In the genomic region with DNA sequence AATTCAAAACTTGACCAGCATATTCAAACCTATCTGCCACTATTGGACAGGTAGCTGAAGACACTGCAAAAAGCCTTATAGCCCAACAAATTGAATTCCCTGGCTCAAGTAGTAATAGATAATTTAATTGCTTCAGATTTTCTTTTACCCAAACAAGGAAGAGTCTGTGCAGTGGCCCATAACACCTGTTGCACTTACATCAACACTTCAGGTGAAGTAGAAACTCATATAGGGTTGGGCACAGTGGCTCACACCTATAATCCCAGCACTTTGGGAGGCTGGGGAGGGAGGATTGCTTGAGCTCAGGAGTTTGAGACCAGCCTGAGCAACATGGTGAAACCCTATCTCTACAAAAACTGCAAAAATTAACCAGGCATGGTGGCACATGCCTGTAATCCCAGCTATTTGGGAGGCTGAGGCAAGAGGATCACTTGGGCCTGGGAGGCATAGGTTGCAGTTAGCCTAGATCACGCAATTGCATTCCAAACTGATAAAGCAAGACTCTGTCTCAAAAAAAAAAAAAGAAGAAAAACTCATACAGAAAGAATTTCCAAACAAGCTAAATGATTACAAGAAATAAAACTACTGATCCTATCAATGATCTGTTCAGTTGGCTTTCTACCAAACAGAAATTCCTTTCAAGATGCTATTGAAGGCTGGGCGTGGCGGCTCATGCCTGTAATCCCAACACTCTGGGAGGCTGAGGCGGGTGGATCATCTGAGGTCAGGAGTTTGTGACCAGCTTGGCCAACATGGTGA, we compare ENCODE assay signal across 17 cellular contexts. TPM values are rescaled to one million over a fixed set of nuclear protein-coding genes. Genes with fewer than 3 reads are reported as not detected.
DNase-seq lines count a peak whose midpoint lies in the region; ATAC-seq and TF ChIP-seq lines count a peak whose summit lies in the region.
"Had no signal": no experiment of that assay in that cellular context is flagged by ENCODE, and none has a peak within 500 bp of the region (broad histone marks: within the 10 kb centered on the region; RNA-seq: fewer than 3 reads in every experiment).

No MANE protein-coding gene starts in this region.

- CTCF ChIA-PET in HEK293 (lab: Yijun Ruan, JAX) = interaction anchor here (0.6 to 2.9 kb wide), 27 partner anchors 8 to 1738 kb away, joined by 3 to 35 read pairs (median 5); no protein-coding TSS in a partner anchor

- POLR2A ChIA-PET in HEK293 (lab: Yijun Ruan, JAX) = interaction anchor here (1.2 to 1.3 kb wide), 2 partner anchors 33 to 120 kb away, joined by 3 to 10 read pairs; a partner anchor contains a TSS

- no peaks in the 10 kb centered on the region for H3K36me3 ChIP-seq in HEK293 (ENCODE audit: control insufficient read depth in 2 of 2, insufficient read depth in 1 of 2, low read length in 2 of 2)
- H3K36me3 ChIP-seq in adipocyte (ENCODE audit: control insufficient read depth, insufficient read depth, low read length, severe bottlenecking) = no peaks in the 10 kb centered on the region
- H3K36me3 ChIP-seq: left lung, suprapubic skin had no signal

- H3K9ac ChIP-seq in adipocyte (ENCODE audit: low read length) = peak overlapping the region; percentile 10

- no peak for ATAC-seq in HG02981 (IDR thresholded peaks at IDR 0.05; ENCODE audit: unreplicated experiment)

- no peak overlapping the region for H3K27ac ChIP-seq in HEK293 (ENCODE audit: extremely low read depth, low read depth, low read length)
- H3K27ac ChIP-seq: suprapubic skin had no signal

- H3K4me3 ChIP-seq in HEK293 (ENCODE audit: low read depth, low read length) = no peak overlapping the region
- no peak overlapping the region for H3K4me3 ChIP-seq in adipocyte (ENCODE audit: low read length)
- no peak overlapping the region for H3K4me3 ChIP-seq in fibroblast of villous mesenchyme (ENCODE audit: low read depth, low read length)
- H3K4me3 ChIP-seq: left lung, smooth muscle cell, suprapubic skin had no signal

- TF ChIP-seq CTCF in HEK293 (tag by site-specific recombination; IDR thresholded peaks at IDR 0.05) = no peak
- TF ChIP-seq CTCF in fibroblast of villous mesenchyme (IDR thresholded peaks at IDR 0.05; ENCODE audit: insufficient read depth, low read depth, low read length) = no peak

- DNase-seq in adipocyte (ENCODE audit: low read depth) (peak; percentile 82), fibroblast of villous mesenchyme (ENCODE audit: low read depth) (peak; percentile 86), stromal cell of bone marrow (ENCODE audit: low read depth) (peak; percentile 16), D341Med (ENCODE audit: low spot score) (no peak), occipital lobe (lab: John Stamatoyannopoulos, UW) (no peak)
- DNase-seq: activated CD8-positive, alpha-beta memory T cell treated with anti-CD3 and anti-CD28 coated beads, Interleukin-2, amount 10 ng/mL, durations not matched to agents 7 days and 5 days; Karpas-422; left lung; NCI-H1930; NCI-H774 had no signal

- H3K9me3 ChIP-seq in HEK293 (ENCODE audit: control insufficient read depth, insufficient read depth, low read depth, low read length) (no peaks in the 10 kb centered on the region), adipocyte (ENCODE audit: control insufficient read depth, low read length) (no peaks in the 10 kb centered on the region)
- H3K9me3 ChIP-seq: left lung, suprapubic skin had no signal

- no peaks in the 10 kb centered on the region for H3K27me3 ChIP-seq in adipocyte (replicated peaks; ENCODE audit: control insufficient read depth, insufficient read depth, low read length)
- H3K27me3 ChIP-seq: left lung, suprapubic skin had no signal

- no peaks in the 10 kb centered on the region for H3K4me1 ChIP-seq in HEK293 (ENCODE audit: control insufficient read depth, insufficient read depth, low read length)
- H3K4me1 ChIP-seq in adipocyte (ENCODE audit: control insufficient read depth, insufficient read depth, low read length) = peaks cover 28% of the 10 kb centered on the region

TF ChIP-seq in HEK293, 187 proteins besides CTCF, POLR2A, EP300 and RAD21:
- TF ChIP-seq ZNF239 (tag by site-specific recombination; IDR thresholded peaks at IDR 0.05) (no peak), ZFP37 (tag by site-specific recombination; IDR thresholded peaks at IDR 0.05) (no peak), SCRT2 (tag by site-specific recombination; IDR thresholded peaks at IDR 0.05) (peak; percentile 83), ZNF658 (tag by site-specific recombination; IDR thresholded peaks at IDR 0.05) (no peak), SCRT1 (tag by site-specific recombination; IDR thresholded peaks at IDR 0.05; ENCODE audit: borderline replicate concordance) (0 out of 2 replicates have a peak, but pooled peaks have one; percentile 30), ZNF777 (tag by site-specific recombination; IDR thresholded peaks at IDR 0.05; ENCODE audit: borderline replicate concordance) (no peak)

RNA-seq across cellular contexts. Expression of a gene that starts 9.5 kb away (rescaled TPM):
- total RNA-seq in fibroblast of villous mesenchyme = 0.64 and 2.6 TPM in 2 replicates
- not detected for total RNA-seq in occipital lobe
- total RNA-seq: activated CD8-positive, alpha-beta memory T cell treated with anti-CD3 and anti-CD28 coated beads, Interleukin-2, amount 10 ng/mL, durations not matched to agents 7 days and 5 days; activated naive CD4-positive, alpha-beta T cell treated with anti-CD3 and anti-CD28 coated beads, Interleukin-2, amount 50 U/mL, for 72 hours; glomerular endothelial cell; SK-MEL-5; smooth muscle cell; suprapubic skin had no signal

RNA-seq across cellular contexts. Expression of a gene that starts 32.5 kb away (rescaled TPM):
- total RNA-seq in fibroblast of villous mesenchyme (32.8 and 48.3 TPM in 2 replicates), occipital lobe (11.7 TPM)

RNA-seq across cellular contexts. Expression of a gene that starts 39.3 kb away (rescaled TPM):
- total RNA-seq in fibroblast of villous mesenchyme (not detected in 2 replicates), occipital lobe (not detected)
- total RNA-seq: activated naive CD4-positive, alpha-beta T cell treated with anti-CD3 and anti-CD28 coated beads, Interleukin-2, amount 50 U/mL, for 72 hours; glomerular endothelial cell; left lung; SK-MEL-5; smooth muscle cell; suprapubic skin had no signal

RNA-seq across cellular contexts. Expression of a gene that starts 41.9 kb away (rescaled TPM):
- total RNA-seq in fibroblast of villous mesenchyme (155 and 174 TPM in 2 replicates), occipital lobe (41.0 TPM)

RNA-seq across cellular contexts. Expression of a gene that starts 47.0 kb away (rescaled TPM):
- total RNA-seq in fibroblast of villous mesenchyme (not detected in 2 replicates), occipital lobe (not detected)
- total RNA-seq: activated CD8-positive, alpha-beta memory T cell treated with anti-CD3 and anti-CD28 coated beads, Interleukin-2, amount 10 ng/mL, durations not matched to agents 7 days and 5 days; activated naive CD4-positive, alpha-beta T cell treated with anti-CD3 and anti-CD28 coated beads, Interleukin-2, amount 50 U/mL, for 72 hours; glomerular endothelial cell; SK-MEL-5 had no signal

Comparison
In these comparisons a context has a peak if more than half of its experiments do, and no peak if none do; other contexts are left out.
1. DNase-seq: peak in adipocyte (single experiment), fibroblast of villous mesenchyme (single experiment) and stromal cell of bone marrow (single experiment); none in D341Med (single experiment) and occipital lobe (single experiment).